In genomic region chr5:116044073-116044472, GRCh38 we compare ENCODE assay signal across 16 cellular contexts. TPM values are rescaled to one million over a fixed set of nuclear protein-coding genes. Genes with fewer than 3 reads are reported as not detected.
"Had no signal": no experiment of that assay in that cellular context is flagged by ENCODE, and none has a peak within 500 bp of the region (broad histone marks: within the 10 kb centered on the region; RNA-seq: fewer than 3 reads in every experiment).

No MANE protein-coding gene starts in this region.

- H3K36me3 Mint-ChIP-seq: naive thymus-derived CD8-positive, alpha-beta T cell had no signal

- H3K27me3 Mint-ChIP-seq: dendritic cell treated with granulocyte-macrophage colony-stimulating factor and Interleukin-4, amounts not matched to agents 40 ng/mL and 50 ng/mL, for 4 days had no signal

- H3K4me3 Mint-ChIP-seq: dendritic cell treated with granulocyte-macrophage colony-stimulating factor and Interleukin-4, amounts not matched to agents 40 ng/mL and 50 ng/mL, for 4 days; effector memory CD8-positive, alpha-beta T cell; naive thymus-derived CD8-positive, alpha-beta T cell; neural crest cell had no signal

- H3K27ac Mint-ChIP-seq: dendritic cell treated with granulocyte-macrophage colony-stimulating factor and Interleukin-4, amounts not matched to agents 40 ng/mL and 50 ng/mL, for 4 days; effector memory CD8-positive, alpha-beta T cell; naive thymus-derived CD8-positive, alpha-beta T cell had no signal

- DNase-seq: effector memory CD8-positive, alpha-beta T cell; gastrocnemius medialis; heart right ventricle; hypothalamus; islet precursor cell; mammary epithelial cell; mucosa of descending colon; naive thymus-derived CD8-positive, alpha-beta T cell; posterior cingulate gyrus; small intestine; stimulated activated CD4-positive, alpha-beta T cell treated with anti-CD3 and anti-CD28 coated beads, Interleukin-12 subunit alpha, Interleukin-12 subunit beta, amount 100 ng/mL, for 4 hours; stimulated activated naive CD4-positive, alpha-beta T cell; trophoblast cell had no signal

- FAIRE-seq: small intestine had no signal

- H3K4me1 Mint-ChIP-seq: neural crest cell had no signal

- H3K9me3 Mint-ChIP-seq: dendritic cell treated with granulocyte-macrophage colony-stimulating factor and Interleukin-4, amounts not matched to agents 40 ng/mL and 50 ng/mL, for 4 days; effector memory CD8-positive, alpha-beta T cell; neural crest cell had no signal

RNA-seq across cellular contexts. Expression of gene ARL14EPL, which starts 11.8 kb away (rescaled TPM):
- polyA plus RNA-seq: heart right ventricle; mammary epithelial cell; naive thymus-derived CD8-positive, alpha-beta T cell; small intestine; urinary bladder had no signal
